1 cellular context compared by ENCODE assay signal in genomic region chr6:138222901-138223546, GRCh38.
TF ChIP-seq lines count a peak whose summit lies in the region.

No MANE protein-coding gene starts in this region.

TF ChIP-seq in HepG2, 621 proteins besides CTCF, POLR2A, EP300 and RAD21 (continued from another document and continues in another):
- TF ChIP-seq HOMEZ (CRISPR knock-in tag; IDR thresholded peaks at IDR 0.05; ENCODE audit: low read depth) (peak; percentile 100), ZNF138 (CRISPR knock-in tag; IDR thresholded peaks at IDR 0.05; ENCODE audit: low read depth) (no peak), STAG1 (CRISPR knock-in tag; IDR thresholded peaks at IDR 0.05) (no peak), NCOA1 (CRISPR knock-in tag; IDR thresholded peaks at IDR 0.05) (peak; percentile 74; the same call in 1 of the 2 replicates), SP2 (CRISPR knock-in tag; IDR thresholded peaks at IDR 0.05) (no peak), TRIM22 (IDR thresholded peaks at IDR 0.05) (no peak), TAF1 (CRISPR knock-in tag; IDR thresholded peaks at IDR 0.05) (no peak), KAT2B (IDR thresholded peaks at IDR 0.05; ENCODE audit: borderline replicate concordance, low read depth, low read length) (no peak), MLLT10 (CRISPR knock-in tag; IDR thresholded peaks at IDR 0.05) (no peak), ZNF557 (CRISPR knock-in tag; IDR thresholded peaks at IDR 0.05) (no peak; the same call in 1 of the 2 replicates), EZH2 (conservative IDR thresholded peaks at IDR 0.05; ENCODE audit: low read depth, low read length) (no peak), FOXJ3 (CRISPR knock-in tag; IDR thresholded peaks at IDR 0.05; ENCODE audit: borderline replicate concordance) (peak; percentile 86), ZNF589 (CRISPR knock-in tag; conservative IDR thresholded peaks at IDR 0.05) (no peak), ZNF615 (CRISPR knock-in tag; IDR thresholded peaks at IDR 0.05; ENCODE audit: borderline replicate concordance) (no peak), IRX3 (CRISPR knock-in tag; IDR thresholded peaks at IDR 0.05; ENCODE audit: borderline replicate concordance, low read depth) (no peak), BHLHE40 (IDR thresholded peaks at IDR 0.05; ENCODE audit: low read length) (peak; percentile 46; the same call in 1 of the 2 replicates), PHF8 (CRISPR knock-in tag; IDR thresholded peaks at IDR 0.05) (0 out of 2 replicates have a peak, but pooled peaks have one; percentile 42), ZNF12 (CRISPR knock-in tag; IDR thresholded peaks at IDR 0.05) (peak; percentile 83; the same call in 1 of the 2 replicates), PRDM4 (CRISPR knock-in tag; IDR thresholded peaks at IDR 0.05; ENCODE audit: borderline replicate concordance) (no peak), KLF15 (CRISPR knock-in tag; IDR thresholded peaks at IDR 0.05; ENCODE audit: borderline replicate concordance) (no peak), CAMTA2 (CRISPR knock-in tag; IDR thresholded peaks at IDR 0.05; ENCODE audit: borderline replicate concordance) (no peak), NAIF1 (CRISPR knock-in tag; IDR thresholded peaks at IDR 0.05; ENCODE audit: borderline replicate concordance) (no peak), ZNF432 (CRISPR knock-in tag; IDR thresholded peaks at IDR 0.05; ENCODE audit: borderline replicate concordance) (no peak), ESRRA (CRISPR knock-in tag; IDR thresholded peaks at IDR 0.05; ENCODE audit: low read depth) (peak; percentile 79; the same call in 1 of the 2 replicates), ZNF883 (CRISPR knock-in tag; IDR thresholded peaks at IDR 0.05; ENCODE audit: not compliant biosample characterization) (no peak), ATF4 (CRISPR knock-in tag; IDR thresholded peaks at IDR 0.05) (peak in 1 of 2 experiments; percentile 64; a peak in 1 of 4 replicates), ZNF597 (CRISPR knock-in tag; IDR thresholded peaks at IDR 0.05) (no peak), ZNF205 (CRISPR knock-in tag; IDR thresholded peaks at IDR 0.05) (peak; percentile 91), MED8 (CRISPR knock-in tag; IDR thresholded peaks at IDR 0.05; ENCODE audit: insufficient replicate concordance) (no peak), DPF2 (CRISPR knock-in tag; IDR thresholded peaks at IDR 0.05; ENCODE audit: borderline replicate concordance, low read depth) (peak; percentile 83), JUNB (CRISPR knock-in tag; IDR thresholded peaks at IDR 0.05; ENCODE audit: borderline replicate concordance) (no peak)
- TF ChIP-seq, protein P1, sequence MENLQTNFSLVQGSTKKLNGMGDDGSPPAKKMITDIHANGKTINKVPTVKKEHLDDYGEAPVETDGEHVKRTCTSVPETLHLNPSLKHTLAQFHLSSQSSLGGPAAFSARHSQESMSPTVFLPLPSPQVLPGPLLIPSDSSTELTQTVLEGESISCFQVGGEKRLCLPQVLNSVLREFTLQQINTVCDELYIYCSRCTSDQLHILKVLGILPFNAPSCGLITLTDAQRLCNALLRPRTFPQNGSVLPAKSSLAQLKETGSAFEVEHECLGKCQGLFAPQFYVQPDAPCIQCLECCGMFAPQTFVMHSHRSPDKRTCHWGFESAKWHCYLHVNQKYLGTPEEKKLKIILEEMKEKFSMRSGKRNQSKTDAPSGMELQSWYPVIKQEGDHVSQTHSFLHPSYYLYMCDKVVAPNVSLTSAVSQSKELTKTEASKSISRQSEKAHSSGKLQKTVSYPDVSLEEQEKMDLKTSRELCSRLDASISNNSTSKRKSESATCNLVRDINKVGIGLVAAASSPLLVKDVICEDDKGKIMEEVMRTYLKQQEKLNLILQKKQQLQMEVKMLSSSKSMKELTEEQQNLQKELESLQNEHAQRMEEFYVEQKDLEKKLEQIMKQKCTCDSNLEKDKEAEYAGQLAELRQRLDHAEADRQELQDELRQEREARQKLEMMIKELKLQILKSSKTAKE (CRISPR knock-in tag; IDR thresholded peaks at IDR 0.05; ENCODE audit: borderline replicate concordance): no peak; the same call in 1 of the 2 replicates
- TF ChIP-seq, protein P2, sequence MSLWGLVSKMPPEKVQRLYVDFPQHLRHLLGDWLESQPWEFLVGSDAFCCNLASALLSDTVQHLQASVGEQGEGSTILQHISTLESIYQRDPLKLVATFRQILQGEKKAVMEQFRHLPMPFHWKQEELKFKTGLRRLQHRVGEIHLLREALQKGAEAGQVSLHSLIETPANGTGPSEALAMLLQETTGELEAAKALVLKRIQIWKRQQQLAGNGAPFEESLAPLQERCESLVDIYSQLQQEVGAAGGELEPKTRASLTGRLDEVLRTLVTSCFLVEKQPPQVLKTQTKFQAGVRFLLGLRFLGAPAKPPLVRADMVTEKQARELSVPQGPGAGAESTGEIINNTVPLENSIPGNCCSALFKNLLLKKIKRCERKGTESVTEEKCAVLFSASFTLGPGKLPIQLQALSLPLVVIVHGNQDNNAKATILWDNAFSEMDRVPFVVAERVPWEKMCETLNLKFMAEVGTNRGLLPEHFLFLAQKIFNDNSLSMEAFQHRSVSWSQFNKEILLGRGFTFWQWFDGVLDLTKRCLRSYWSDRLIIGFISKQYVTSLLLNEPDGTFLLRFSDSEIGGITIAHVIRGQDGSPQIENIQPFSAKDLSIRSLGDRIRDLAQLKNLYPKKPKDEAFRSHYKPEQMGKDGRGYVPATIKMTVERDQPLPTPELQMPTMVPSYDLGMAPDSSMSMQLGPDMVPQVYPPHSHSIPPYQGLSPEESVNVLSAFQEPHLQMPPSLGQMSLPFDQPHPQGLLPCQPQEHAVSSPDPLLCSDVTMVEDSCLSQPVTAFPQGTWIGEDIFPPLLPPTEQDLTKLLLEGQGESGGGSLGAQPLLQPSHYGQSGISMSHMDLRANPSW (CRISPR knock-in tag; IDR thresholded peaks at IDR 0.05; ENCODE audit: borderline replicate concordance): no peak
- TF ChIP-seq, protein P3, sequence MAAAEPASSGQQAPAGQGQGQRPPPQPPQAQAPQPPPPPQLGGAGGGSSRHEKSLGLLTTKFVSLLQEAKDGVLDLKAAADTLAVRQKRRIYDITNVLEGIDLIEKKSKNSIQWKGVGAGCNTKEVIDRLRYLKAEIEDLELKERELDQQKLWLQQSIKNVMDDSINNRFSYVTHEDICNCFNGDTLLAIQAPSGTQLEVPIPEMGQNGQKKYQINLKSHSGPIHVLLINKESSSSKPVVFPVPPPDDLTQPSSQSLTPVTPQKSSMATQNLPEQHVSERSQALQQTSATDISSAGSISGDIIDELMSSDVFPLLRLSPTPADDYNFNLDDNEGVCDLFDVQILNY (CRISPR knock-in tag; conservative IDR thresholded peaks at IDR 0.05): no peak
- TF ChIP-seq, protein P4, sequence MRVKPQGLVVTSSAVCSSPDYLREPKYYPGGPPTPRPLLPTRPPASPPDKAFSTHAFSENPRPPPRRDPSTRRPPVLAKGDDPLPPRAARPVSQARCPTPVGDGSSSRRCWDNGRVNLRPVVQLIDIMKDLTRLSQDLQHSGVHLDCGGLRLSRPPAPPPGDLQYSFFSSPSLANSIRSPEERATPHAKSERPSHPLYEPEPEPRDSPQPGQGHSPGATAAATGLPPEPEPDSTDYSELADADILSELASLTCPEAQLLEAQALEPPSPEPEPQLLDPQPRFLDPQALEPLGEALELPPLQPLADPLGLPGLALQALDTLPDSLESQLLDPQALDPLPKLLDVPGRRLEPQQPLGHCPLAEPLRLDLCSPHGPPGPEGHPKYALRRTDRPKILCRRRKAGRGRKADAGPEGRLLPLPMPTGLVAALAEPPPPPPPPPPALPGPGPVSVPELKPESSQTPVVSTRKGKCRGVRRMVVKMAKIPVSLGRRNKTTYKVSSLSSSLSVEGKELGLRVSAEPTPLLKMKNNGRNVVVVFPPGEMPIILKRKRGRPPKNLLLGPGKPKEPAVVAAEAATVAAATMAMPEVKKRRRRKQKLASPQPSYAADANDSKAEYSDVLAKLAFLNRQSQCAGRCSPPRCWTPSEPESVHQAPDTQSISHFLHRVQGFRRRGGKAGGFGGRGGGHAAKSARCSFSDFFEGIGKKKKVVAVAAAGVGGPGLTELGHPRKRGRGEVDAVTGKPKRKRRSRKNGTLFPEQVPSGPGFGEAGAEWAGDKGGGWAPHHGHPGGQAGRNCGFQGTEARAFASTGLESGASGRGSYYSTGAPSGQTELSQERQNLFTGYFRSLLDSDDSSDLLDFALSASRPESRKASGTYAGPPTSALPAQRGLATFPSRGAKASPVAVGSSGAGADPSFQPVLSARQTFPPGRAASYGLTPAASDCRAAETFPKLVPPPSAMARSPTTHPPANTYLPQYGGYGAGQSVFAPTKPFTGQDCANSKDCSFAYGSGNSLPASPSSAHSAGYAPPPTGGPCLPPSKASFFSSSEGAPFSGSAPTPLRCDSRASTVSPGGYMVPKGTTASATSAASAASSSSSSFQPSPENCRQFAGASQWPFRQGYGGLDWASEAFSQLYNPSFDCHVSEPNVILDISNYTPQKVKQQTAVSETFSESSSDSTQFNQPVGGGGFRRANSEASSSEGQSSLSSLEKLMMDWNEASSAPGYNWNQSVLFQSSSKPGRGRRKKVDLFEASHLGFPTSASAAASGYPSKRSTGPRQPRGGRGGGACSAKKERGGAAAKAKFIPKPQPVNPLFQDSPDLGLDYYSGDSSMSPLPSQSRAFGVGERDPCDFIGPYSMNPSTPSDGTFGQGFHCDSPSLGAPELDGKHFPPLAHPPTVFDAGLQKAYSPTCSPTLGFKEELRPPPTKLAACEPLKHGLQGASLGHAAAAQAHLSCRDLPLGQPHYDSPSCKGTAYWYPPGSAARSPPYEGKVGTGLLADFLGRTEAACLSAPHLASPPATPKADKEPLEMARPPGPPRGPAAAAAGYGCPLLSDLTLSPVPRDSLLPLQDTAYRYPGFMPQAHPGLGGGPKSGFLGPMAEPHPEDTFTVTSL (CRISPR knock-in tag; IDR thresholded peaks at IDR 0.05; ENCODE audit: borderline replicate concordance): peak; percentile 98
- TF ChIP-seq, protein P5, sequence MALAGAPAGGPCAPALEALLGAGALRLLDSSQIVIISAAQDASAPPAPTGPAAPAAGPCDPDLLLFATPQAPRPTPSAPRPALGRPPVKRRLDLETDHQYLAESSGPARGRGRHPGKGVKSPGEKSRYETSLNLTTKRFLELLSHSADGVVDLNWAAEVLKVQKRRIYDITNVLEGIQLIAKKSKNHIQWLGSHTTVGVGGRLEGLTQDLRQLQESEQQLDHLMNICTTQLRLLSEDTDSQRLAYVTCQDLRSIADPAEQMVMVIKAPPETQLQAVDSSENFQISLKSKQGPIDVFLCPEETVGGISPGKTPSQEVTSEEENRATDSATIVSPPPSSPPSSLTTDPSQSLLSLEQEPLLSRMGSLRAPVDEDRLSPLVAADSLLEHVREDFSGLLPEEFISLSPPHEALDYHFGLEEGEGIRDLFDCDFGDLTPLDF (CRISPR knock-in tag; IDR thresholded peaks at IDR 0.05): no peak
